In the genomic region with DNA sequence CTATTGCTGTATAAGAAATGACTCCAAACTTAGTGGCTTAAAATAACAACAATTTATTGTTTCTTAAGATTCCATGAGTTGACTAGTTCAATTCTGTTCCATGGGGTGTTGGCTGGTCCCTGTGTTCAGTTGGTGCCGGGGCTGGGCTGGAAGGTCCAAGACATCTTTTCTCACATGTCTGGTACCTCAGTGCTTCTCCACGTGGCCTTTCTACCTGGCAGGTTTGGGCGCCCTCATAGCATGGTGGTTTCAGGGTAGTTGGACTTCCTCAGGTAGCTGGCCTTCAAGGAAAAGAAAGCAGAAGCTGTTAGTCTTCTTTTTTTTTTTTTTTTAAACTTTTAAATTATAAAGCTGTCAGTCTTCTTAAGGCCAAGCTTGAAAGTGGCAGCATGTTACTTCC, we compare ENCODE assay signal across 19 cellular contexts.
DNase-seq lines count a peak whose midpoint lies in the region; ATAC-seq and TF ChIP-seq lines count a peak whose summit lies in the region.
"Had no signal": no experiment of that assay in that cellular context is flagged by ENCODE, and none has a peak within 500 bp of the region (broad histone marks: within the 10 kb centered on the region; RNA-seq: fewer than 3 reads in every experiment).

No MANE protein-coding gene starts in this region.

- H3K36me3 ChIP-seq in HUES6 (ENCODE audit: control insufficient read depth, insufficient read depth, low read length) (no peaks in the 10 kb centered on the region), mesodermal cell (ENCODE audit: control insufficient read depth, insufficient read depth, low read length) (no peaks in the 10 kb centered on the region), thyroid gland (no peaks in the 10 kb centered on the region)
- H3K36me3 ChIP-seq: WERI-Rb-1 had no signal

- peaks cover 0 to 3% of the 10 kb centered on the region in 2 donors for H3K27me3 Mint-ChIP-seq in T-cell

- H3K9me3 ChIP-seq in HUES6 (ENCODE audit: control insufficient read depth, insufficient read depth, low read depth, low read length), result peaks cover 11% of the 10 kb centered on the region
- no peaks in the 10 kb centered on the region for H3K9me3 ChIP-seq in mesodermal cell (ENCODE audit: control insufficient read depth, low read length)
- H3K9me3 ChIP-seq in thyroid gland, result no peaks in the 10 kb centered on the region
- H3K9me3 ChIP-seq: mucosa of descending colon, testis had no signal

- no peak for TF ChIP-seq POLR2A in thyroid gland (IDR thresholded peaks at IDR 0.05)

- H3K4me1 Mint-ChIP-seq in T-cell, result no peaks in the 10 kb centered on the region

- H3K4me3 ChIP-seq in HUES6 (ENCODE audit: low read depth, low read length) (peak overlapping the region; percentile 8; the same call in 1 of the 2 replicates), mesodermal cell (ENCODE audit: extremely low read depth, insufficient read depth, low read length, poor library complexity, severe bottlenecking) (no peak overlapping the region), thyroid gland (replicated peaks in 1 of 3) (no peak overlapping the region)
- H3K4me3 ChIP-seq: mucosa of descending colon, testis had no signal

- peak overlapping the region; percentile 84 for H3K27ac ChIP-seq in HUES6 (ENCODE audit: low read depth, low read length)
- peak overlapping the region; percentile 33 for H3K27ac ChIP-seq in cingulate gyrus (ENCODE audit: low read depth, low read length)
- H3K27ac ChIP-seq in mesodermal cell (ENCODE audit: low read depth, low read length, severe bottlenecking), result peak overlapping the region; percentile 57
- H3K27ac ChIP-seq in thyroid gland, result peak overlapping the region; percentile 34 to 96 (median 65)
- H3K27ac ChIP-seq: testis, WERI-Rb-1 had no signal

- POLR2A ChIA-PET in T-cell (lab: Charles Lee), result no interaction called here

- DNase-seq in thyroid gland (no peak), GM19240 (ENCODE audit: insufficient read length, low spot score) (no peak), T-cell (no peak)
- DNase-seq: activated CD4-positive, alpha-beta T cell treated with anti-CD3 and anti-CD28 coated beads, Interleukin-2, amount 50 U/mL, for 4 hours; AML-193; mucosa of descending colon; NCI-H1417; NCI-H526; occipital lobe; retina; SHP77 treated with DMSO at 0.1 percent for 48 hours; T-helper 2 cell; testis; WERI-Rb-1 had no signal

- ATAC-seq in HG02970 (IDR thresholded peaks at IDR 0.05; ENCODE audit: low FRiP score, unreplicated experiment), result no peak
- ATAC-seq in HG03571 (IDR thresholded peaks at IDR 0.05; ENCODE audit: unreplicated experiment), result no peak
- ATAC-seq in T-cell (replicated peaks in 1 of 4), result no peak
- ATAC-seq: mucosa of descending colon had no signal

- H3K27me3 ChIP-seq in HUES6 (ENCODE audit: control insufficient read depth, insufficient read depth, low read length), result no peaks in the 10 kb centered on the region
- no peaks in the 10 kb centered on the region for H3K27me3 ChIP-seq in thyroid gland
- H3K27me3 ChIP-seq: testis had no signal

- no peak for TF ChIP-seq CTCF in thyroid gland (IDR thresholded peaks at IDR 0.05)

- H3K36me3 Mint-ChIP-seq in T-cell, result no peaks in the 10 kb centered on the region

- intact Hi-C loops in thyroid gland (cut with DNase I), result loop anchor here (10.0 kb wide), 1 partner anchor 69 kb away; no protein-coding TSS in a partner anchor

- peak overlapping the region; percentile 64 for H3K9ac ChIP-seq in HUES6 (ENCODE audit: low read length)

- CTCF ChIA-PET in T-cell (lab: Charles Lee), result no interaction called here

- WGBS in mesodermal cell (ENCODE audit: insufficient coverage in 2 of 2), 2 experiments, result 33 to 80% methylated on average over 1 to 2 of the region's 3 CpGs
- 89 to 92% methylated on average over 3 of the region's 3 CpGs for WGBS in thyroid gland, 2 donors

- H3K4me1 ChIP-seq in HUES6 (ENCODE audit: control insufficient read depth, insufficient read depth, low read length) (peaks cover 61% of the 10 kb centered on the region), mesodermal cell (ENCODE audit: control insufficient read depth, insufficient read depth, low read length, poor library complexity, severe bottlenecking) (peaks cover 32% of the 10 kb centered on the region), thyroid gland (peaks cover 62 to 75% of the 10 kb centered on the region in 2 donors)
- H3K4me1 ChIP-seq: testis had no signal

- peaks cover 0 to 3% (median 0%) of the 10 kb centered on the region in 3 donors for H3K9me3 Mint-ChIP-seq in T-cell

- H3K4me3 Mint-ChIP-seq in T-cell, result no peak overlapping the region

- H3K27ac Mint-ChIP-seq in T-cell, result no peak overlapping the region

Comparison
In these comparisons a context has a peak if more than half of its experiments do, and no peak if none do; other contexts are left out.
1. H3K27ac ChIP-seq: peak in every context shown above with its lines; median percentile 84 in HUES6; 65 in thyroid gland; 57 in mesodermal cell; 33 in cingulate gyrus.